Comparison of ENCODE assay signal across 18 cellular contexts in genomic region chr19:35307990-35308389, GRCh38. TPM values are rescaled to one million over a fixed set of nuclear protein-coding genes. Genes with fewer than 3 reads are reported as not detected.
"Had no signal": no experiment of that assay in that cellular context is flagged by ENCODE, and none has a peak within 500 bp of the region (broad histone marks: within the 10 kb centered on the region; RNA-seq: fewer than 3 reads in every experiment).

No MANE protein-coding gene starts in this region.

- H3K27me3 ChIP-seq: pancreas, tibial nerve had no signal

- H3K9me3 Mint-ChIP-seq: endodermal cell; immature natural killer cell; natural killer cell; T-helper 1 cell treated with Interleukin-12 subunit alpha and Interleukin-12 subunit beta and Interleukin-4 antibody, amounts not matched to agents 30 μg/mL and 1 μg/mL, for 36 hours had no signal

- H3K36me3 ChIP-seq: lower lobe of right lung, pancreas had no signal

- DNase-seq: activated CD4-positive, alpha-beta T cell treated with anti-CD3 and anti-CD28 coated beads, Interleukin-2, amount 50 U/mL, for 48 hours; activated CD4-positive, CD25-positive, alpha-beta regulatory T cell; activated gamma-delta T cell; activated T-cell treated with anti-CD3 and anti-CD28 coated beads, Interleukin-2, amount 50 U/mL, for 48 hours; amygdala; endodermal cell; erythroblast; immature natural killer cell; lower lobe of right lung; natural killer cell; pancreas had no signal

- H3K27ac Mint-ChIP-seq: activated naive CD8-positive, alpha-beta T cell; endodermal cell; natural killer cell; T-helper 1 cell treated with Interleukin-12 subunit alpha and Interleukin-12 subunit beta and Interleukin-4 antibody, amounts not matched to agents 30 μg/mL and 1 μg/mL, for 36 hours had no signal

- H3K36me3 Mint-ChIP-seq: activated naive CD8-positive, alpha-beta T cell; immature natural killer cell; natural killer cell had no signal

- H3K4me3 ChIP-seq: lower lobe of right lung, pancreas, tibial nerve had no signal

- ATAC-seq: lower lobe of right lung, natural killer cell, pancreas had no signal

- H3K4me1 ChIP-seq: lower lobe of right lung had no signal

- H3K4me3 Mint-ChIP-seq: activated naive CD8-positive, alpha-beta T cell; endodermal cell; immature natural killer cell; natural killer cell; T-helper 1 cell treated with Interleukin-12 subunit alpha and Interleukin-12 subunit beta and Interleukin-4 antibody, amounts not matched to agents 30 μg/mL and 1 μg/mL, for 36 hours had no signal

- FAIRE-seq: pancreas had no signal

- H3K4me1 Mint-ChIP-seq: endodermal cell, immature natural killer cell, natural killer cell had no signal

- H3K9me3 ChIP-seq: lower lobe of right lung, pancreas, tibial nerve had no signal

- H3K27me3 Mint-ChIP-seq: activated naive CD8-positive, alpha-beta T cell had no signal

- H3K27ac ChIP-seq: lower lobe of right lung, pancreas had no signal

RNA-seq across cellular contexts. Expression of gene MAG, which starts 16.0 kb away (rescaled TPM):
- total RNA-seq: dermis microvascular lymphatic vessel endothelial cell, endodermal cell, lower lobe of right lung, natural killer cell, renal cortical epithelial cell had no signal
- polyA plus RNA-seq: immature natural killer cell had no signal

RNA-seq across cellular contexts. Expression of gene CD22, which starts 21.0 kb away (rescaled TPM):
- total RNA-seq: cerebellum, endodermal cell, renal cortical epithelial cell had no signal

RNA-seq across cellular contexts. Expression of gene HAMP, which starts 25.7 kb away (rescaled TPM):
- total RNA-seq: cerebellum, lower lobe of right lung, skeletal muscle tissue had no signal

RNA-seq across cellular contexts. Expression of gene FFAR1, which starts 39.7 kb away (rescaled TPM):
- total RNA-seq: cerebellum, dermis microvascular lymphatic vessel endothelial cell, endodermal cell, lower lobe of right lung, renal cortical epithelial cell, skeletal muscle tissue had no signal
- polyA plus RNA-seq: immature natural killer cell had no signal
